In genomic region chr11:36011574-36011973, GRCh38 we compare ENCODE assay signal across 23 cellular contexts.
DNase-seq lines count a peak whose midpoint lies in the region; ATAC-seq, FAIRE-seq and TF ChIP-seq lines count a peak whose summit lies in the region.
"Had no signal": no experiment of that assay in that cellular context is flagged by ENCODE, and none has a peak within 500 bp of the region (broad histone marks: within the 10 kb centered on the region; RNA-seq: fewer than 3 reads in every experiment).

No MANE protein-coding gene starts in this region.

- no peaks in the 10 kb centered on the region for H3K36me3 ChIP-seq in ACC112 (ENCODE audit: insufficient read depth, low read length)
- H3K36me3 ChIP-seq in IMR-90 (ENCODE audit: control insufficient read depth, insufficient read depth, low read length) = no peaks in the 10 kb centered on the region
- H3K36me3 ChIP-seq in GM12878 (ENCODE audit: control insufficient read depth in 2 of 2, insufficient read depth in 2 of 2, low read length in 1 of 2) = no peaks in the 10 kb centered on the region
- H3K36me3 ChIP-seq in H1 (ENCODE audit: control insufficient read depth in 2 of 4, insufficient read depth in 4 of 4, low read length in 3 of 4) = no peaks in the 10 kb centered on the region
- H3K36me3 ChIP-seq: HAP-1 had no signal

- no peak for ATAC-seq in IMR-90 (ENCODE audit: low read depth)
- peak; percentile 51; the same call in 2 of the 3 replicates for ATAC-seq in GM12878
- ATAC-seq: CD8-positive, alpha-beta T cell; GM23338 had no signal

- TF ChIP-seq POLR2A in IMR-90 (IDR thresholded peaks at IDR 0.05; ENCODE audit: low read depth, low read length) = no peak
- TF ChIP-seq POLR2A in GM12878 (IDR thresholded peaks at IDR 0.05; ENCODE audit: low read depth, low read length) = no peak
- TF ChIP-seq POLR2A in H1 (IDR thresholded peaks at IDR 0.05; ENCODE audit: control extremely low read depth in 1 of 2, low read depth in 2 of 2, low read length in 2 of 2) = no peak

- no peaks in the 10 kb centered on the region for H3K36me3 Mint-ChIP-seq in activated CD4-positive, alpha-beta T cell treated with anti-CD3 and anti-CD28 coated beads, Interleukin-2, amount 10 ng/mL, durations not matched to agents 24 days and 14 days (ENCODE audit: low read depth)
- peaks cover 2% of the 10 kb centered on the region for H3K36me3 Mint-ChIP-seq in osteocyte (ENCODE audit: unreplicated experiment)
- H3K36me3 Mint-ChIP-seq: CD4-positive, CD25-positive, alpha-beta regulatory T cell; CD8-positive, alpha-beta T cell had no signal

- intact Hi-C loops in IMR-90 (cut with micrococcal nuclease) (no loop called here), GM12878 (cut with micrococcal nuclease; ENCODE audit: unreplicated experiment) (no loop called here)
- intact Hi-C loops in activated CD4-positive, alpha-beta T cell treated with anti-CD3 and anti-CD28 coated beads, Interleukin-2, amount 10 ng/mL, durations not matched to agents 24 days and 14 days (cut with micrococcal nuclease) = no loop called here

- no peak overlapping the region for H2BK15ac ChIP-seq in IMR-90 (ENCODE audit: low read depth, low read length)
- H2BK15ac ChIP-seq in H1 (ENCODE audit: low read length) = no peak overlapping the region

- H3K14ac ChIP-seq in IMR-90 (replicated peaks; ENCODE audit: low read depth, low read length) = 0 out of 2 replicates have a peak overlapping the region, but pooled peaks have one; percentile 17
- H3K14ac ChIP-seq in H1 (ENCODE audit: insufficient read length) = no peak overlapping the region

- no peaks in the 10 kb centered on the region; the same call in 1 of the 2 replicates for H4K20me1 ChIP-seq in IMR-90 (ENCODE audit: insufficient read depth, low read length)
- H4K20me1 ChIP-seq in GM12878 (ENCODE audit: control insufficient read depth, insufficient read depth) = no peaks in the 10 kb centered on the region
- H4K20me1 ChIP-seq in H1 (replicated peaks in 1 of 2; ENCODE audit: control insufficient read depth in 1 of 2, insufficient read depth in 2 of 2, low read length in 2 of 2) = no peaks in the 10 kb centered on the region

- H2BK120ac ChIP-seq in IMR-90 (ENCODE audit: low read depth, low read length) (no peak overlapping the region), H1 (replicated peaks; ENCODE audit: low read depth, low read length) (no peak overlapping the region)

- WGBS in IMR-90 (ENCODE audit: extremely low coverage in 2 of 2, insufficient read length in 1 of 2), 2 experiments = no CpG with 5 or more reads among the region's 5 CpGs
- WGBS in GM12878 (ENCODE audit: insufficient coverage, insufficient replicate concordance, low lambda C conversion rate, missing lambda C conversion rate) = 16% methylated on average over 5 of the region's 5 CpGs
- WGBS in H1 (ENCODE audit: extremely low coverage in 1 of 2, insufficient coverage in 1 of 2, insufficient read length in 1 of 2, insufficient replicate concordance in 2 of 2, low coverage in 1 of 2, low lambda C conversion rate in 2 of 2, missing lambda C conversion rate in 1 of 2), 2 experiments = 91% methylated on average over 5 of the region's 5 CpGs; no CpG with 5 or more reads in 1 of the 2 experiments

- no peaks in the 10 kb centered on the region for H3K23me2 ChIP-seq in H1 (ENCODE audit: low read depth, low read length)

- in situ Hi-C loops in IMR-90 (cut with MboI; ENCODE audit: low sequenced_read_pairs) = no loop called here
- in situ Hi-C loops in GM12878 (cut with MboI) = no loop called here

- H3K4me1 Mint-ChIP-seq in activated CD4-positive, alpha-beta T cell treated with anti-CD3 and anti-CD28 coated beads, Interleukin-2, amount 10 ng/mL, durations not matched to agents 24 days and 14 days = no peaks in the 10 kb centered on the region
- peaks cover 66% of the 10 kb centered on the region for H3K4me1 Mint-ChIP-seq in osteocyte (ENCODE audit: unreplicated experiment)
- H3K4me1 Mint-ChIP-seq: B cell; CD4-positive, CD25-positive, alpha-beta regulatory T cell had no signal

- FAIRE-seq in GM12878 (lab: Jason Lieb, UNC) (no peak), H1 (lab: Jason Lieb, UNC) (no peak)
- FAIRE-seq: GM12891, GM18507, H54 had no signal

- TF ChIP-seq CTCF in IMR-90 (conservative IDR thresholded peaks at IDR 0.05; ENCODE audit: low read depth, low read length) = no peak
- no peak for TF ChIP-seq CTCF in GM12878 (IDR thresholded peaks at IDR 0.05 in 2 of 3, conservative IDR thresholded peaks at IDR 0.05 in 1 of 3; ENCODE audit: control insufficient read depth in 2 of 3, extremely low read depth in 1 of 3, insufficient read depth in 1 of 3, low read depth in 3 of 3, low read length in 3 of 3)
- TF ChIP-seq CTCF in H1 (IDR thresholded peaks at IDR 0.05; ENCODE audit: control extremely low read depth in 1 of 3, insufficient read depth in 1 of 3, low read depth in 1 of 3, low read length in 3 of 3) = no peak
- no peak for TF ChIP-seq CTCF in RWPE1 (conservative IDR thresholded peaks at IDR 0.05; ENCODE audit: low read depth)
- no peak for TF ChIP-seq CTCF in osteocyte (IDR thresholded peaks at IDR 0.05)

- peak overlapping the region; percentile 14; the same call in 1 of the 2 replicates for H2BK20ac ChIP-seq in IMR-90 (ENCODE audit: low read depth, low read length)
- no peak overlapping the region for H2BK20ac ChIP-seq in H1 (ENCODE audit: low read length)

- no peak overlapping the region for H3K4me3 Mint-ChIP-seq in activated CD4-positive, alpha-beta T cell treated with anti-CD3 and anti-CD28 coated beads, Interleukin-2, amount 10 ng/mL, durations not matched to agents 24 days and 14 days
- H3K4me3 Mint-ChIP-seq in osteocyte (ENCODE audit: unreplicated experiment) = no peak overlapping the region
- H3K4me3 Mint-ChIP-seq: B cell; CD4-positive, CD25-positive, alpha-beta regulatory T cell; CD8-positive, alpha-beta T cell; GM23338 had no signal

- no peak for DNase-seq in IMR-90
- DNase-seq in GM12878 (ENCODE audit: low read depth, low spot score) = no peak
- no peak for DNase-seq in H1 (ENCODE audit: low read depth in 1 of 2, low spot score in 2 of 2)
- DNase-seq in RWPE1 (ENCODE audit: low spot score) = no peak
- DNase-seq in activated CD4-positive, alpha-beta T cell treated with anti-CD3 and anti-CD28 coated beads, Interleukin-2, amount 10 ng/mL, durations not matched to agents 24 days and 14 days = no peak
- DNase-seq in osteocyte (ENCODE audit: extremely low spot score, unreplicated experiment) = no peak
- DNase-seq: Caco-2; CD4-positive, CD25-positive, alpha-beta regulatory T cell; CD8-positive, alpha-beta T cell; DMS153; DMS79; EL; GDM1; HFFc6 had no signal

- H3K4ac ChIP-seq in IMR-90 (ENCODE audit: low read depth, low read length) (peak overlapping the region; percentile 29), H1 (replicated peaks; ENCODE audit: insufficient read length, low read depth, low read length) (no peak overlapping the region)

- no peak overlapping the region for H2AFZ ChIP-seq in ACC112 (ENCODE audit: low read length, unreplicated experiment)
- no peak overlapping the region for H2AFZ ChIP-seq in IMR-90 (replicated peaks; ENCODE audit: low read length, poor library complexity)
- no peak overlapping the region for H2AFZ ChIP-seq in GM12878 (ENCODE audit: control insufficient read depth, low read depth, low read length)
- H2AFZ ChIP-seq in H1 (ENCODE audit: low read length) = no peak overlapping the region
- H2AFZ ChIP-seq: GM23338 had no signal

- SMC1A ChIA-PET in GM12878 (lab: Charles Lee; ENCODE audit: uncharacterized antibody, unreplicated experiment) = interaction anchor here (1.5 kb wide), 1 partner anchor 27 kb away, joined by 3 read pairs; no protein-coding TSS in a partner anchor

- peaks cover 18 to 37% of the 10 kb centered on the region in 2 experiments; a peak in 3 of 4 replicates for H3K79me1 ChIP-seq in IMR-90 (ENCODE audit: low read depth in 1 of 2, low read length in 2 of 2)
- peaks cover 2% of the 10 kb centered on the region; the same call in 1 of the 2 replicates for H3K79me1 ChIP-seq in H1 (ENCODE audit: low read depth, low read length)

- no peak overlapping the region for H3K27ac Mint-ChIP-seq in activated CD4-positive, alpha-beta T cell treated with anti-CD3 and anti-CD28 coated beads, Interleukin-2, amount 10 ng/mL, durations not matched to agents 24 days and 14 days
- no peak overlapping the region for H3K27ac Mint-ChIP-seq in osteocyte (ENCODE audit: unreplicated experiment)
- H3K27ac Mint-ChIP-seq: B cell; CD4-positive, CD25-positive, alpha-beta regulatory T cell; CD8-positive, alpha-beta T cell; GM23338 had no signal

- no peak overlapping the region for H3K23ac ChIP-seq in IMR-90 (ENCODE audit: low read depth, low read length)
- no peak overlapping the region for H3K23ac ChIP-seq in H1 (ENCODE audit: insufficient read length)

- BruUV-seq in IMR-90 (replicated peaks; lab: Mats Ljungman, UMichigan) = no TSS peak
- no TSS peak for BruUV-seq in GM12878 (replicated peaks; lab: Mats Ljungman, UMichigan)

- no peaks in the 10 kb centered on the region for H3K27me3 Mint-ChIP-seq in activated CD4-positive, alpha-beta T cell treated with anti-CD3 and anti-CD28 coated beads, Interleukin-2, amount 10 ng/mL, durations not matched to agents 24 days and 14 days
- H3K27me3 Mint-ChIP-seq in osteocyte (ENCODE audit: unreplicated experiment) = no peaks in the 10 kb centered on the region
- H3K27me3 Mint-ChIP-seq: CD4-positive, CD25-positive, alpha-beta regulatory T cell had no signal

- H4K8ac ChIP-seq in IMR-90 (ENCODE audit: low read depth in 2 of 2, low read length in 2 of 2) = no peak overlapping the region
- H4K8ac ChIP-seq in H1 (ENCODE audit: extremely low read depth, insufficient read depth, low read length) = no peak overlapping the region

- H3K9me3 ChIP-seq in IMR-90 (ENCODE audit: control insufficient read depth, insufficient read depth, low read length) (no peaks in the 10 kb centered on the region), GM12878 (replicated peaks; ENCODE audit: control insufficient read depth, insufficient read depth, low read length) (no peaks in the 10 kb centered on the region; the same call in 2 of the 3 replicates), H1 (ENCODE audit: insufficient read depth in 2 of 2, low read depth in 1 of 2, low read length in 1 of 2) (no peaks in the 10 kb centered on the region)
- H3K9me3 ChIP-seq: Caco-2, HAP-1 had no signal

- H2AK9ac ChIP-seq in IMR-90 (replicated peaks; ENCODE audit: low read depth, low read length, poor library complexity) = no peak overlapping the region

- H3K4me2 ChIP-seq in IMR-90 (ENCODE audit: low read depth, low read length) (no peak overlapping the region), GM12878 (ENCODE audit: control insufficient read depth, insufficient read depth) (no peak overlapping the region), H1 (ENCODE audit: insufficient read depth in 1 of 2, low read depth in 2 of 2, low read length in 2 of 2) (no peak overlapping the region)
- H3K4me2 ChIP-seq: BLaER1, GM23338 had no signal

- H2BK12ac ChIP-seq in H1 (ENCODE audit: low read depth, low read length) = no peak overlapping the region

- CTCF ChIA-PET in IMR-90 (lab: Yijun Ruan, JAX) = interaction anchor here (1.1 kb wide), 1 partner anchor 467 kb away, joined by 3 read pairs; no protein-coding TSS in a partner anchor
- CTCF ChIA-PET in GM12878 (lab: Yijun Ruan, JAX) = interaction anchor here (0.8 kb wide), 1 partner anchor 189 kb away, joined by 4 read pairs; no protein-coding TSS in a partner anchor
- CTCF ChIA-PET in H1 (lab: Charles Lee; ENCODE audit: partially characterized antibody) = interaction anchor here (1.6 kb wide), 1 partner anchor 10 kb away, joined by 5 read pairs; no protein-coding TSS in a partner anchor
- CTCF ChIA-PET in RWPE1 (lab: Yijun Ruan, JAX) = no interaction called here

- H3K27me3 ChIP-seq in ACC112 (ENCODE audit: insufficient read depth, low read length) (no peaks in the 10 kb centered on the region), IMR-90 (ENCODE audit: control insufficient read depth, insufficient read depth, low read length) (no peaks in the 10 kb centered on the region), GM12878 (replicated peaks in 1 of 2; ENCODE audit: control insufficient read depth in 2 of 2, insufficient read depth in 2 of 2, low read length in 1 of 2) (no peaks in the 10 kb centered on the region; a peak in 1 of 4 replicates), H1 (replicated peaks in 1 of 4; ENCODE audit: control insufficient read depth in 3 of 4, extremely low read depth in 1 of 4, insufficient read depth in 3 of 4, low read length in 3 of 4) (no peaks in the 10 kb centered on the region)
- H3K27me3 ChIP-seq: BLaER1 had no signal

- H4K91ac ChIP-seq in IMR-90 (ENCODE audit: insufficient read depth, low read depth, low read length) = no peak overlapping the region
- H4K91ac ChIP-seq in H1 (replicated peaks; ENCODE audit: insufficient read length, low read length) = no peak overlapping the region

- TF ChIP-seq EP300 in GM12878 (IDR thresholded peaks at IDR 0.05; ENCODE audit: borderline replicate concordance in 1 of 2, control insufficient read depth in 1 of 2, low read depth in 2 of 2, low read length in 2 of 2) = no peak
- TF ChIP-seq EP300 in H1 (IDR thresholded peaks at IDR 0.05; ENCODE audit: borderline replicate concordance in 1 of 2, low read depth in 2 of 2, low read length in 2 of 2) = no peak

- RAD21 ChIA-PET in GM12878 (lab: Charles Lee; ENCODE audit: unreplicated experiment) = interaction anchor here (1.7 kb wide), 1 partner anchor 10 kb away, joined by 4 read pairs; no protein-coding TSS in a partner anchor

- H3K4me3 ChIP-seq in ACC112 (ENCODE audit: low read depth, low read length) = no peak overlapping the region
- no peak overlapping the region for H3K4me3 ChIP-seq in IMR-90 (ENCODE audit: insufficient read depth, low read depth, low read length)
- no peak overlapping the region for H3K4me3 ChIP-seq in GM12878
- H3K4me3 ChIP-seq in H1 (ENCODE audit: extremely low read depth in 1 of 4, insufficient read depth in 2 of 4, low read depth in 3 of 4, low read length in 4 of 4) = no peak overlapping the region
- H3K4me3 ChIP-seq: BLaER1, GM23338, HAP-1 had no signal

- H3K9ac ChIP-seq in IMR-90 (ENCODE audit: low read depth, low read length) (no peak overlapping the region), GM12878 (ENCODE audit: control insufficient read depth, insufficient read depth, low read length) (no peak overlapping the region), H1 (replicated peaks in 1 of 4; ENCODE audit: extremely low read depth in 1 of 4, low read depth in 3 of 4, low read length in 3 of 4) (no peak overlapping the region)
- H3K9ac ChIP-seq: BLaER1 had no signal

- dilution Hi-C loops in IMR-90 (cut with HindIII; ENCODE audit: low sequenced_read_pairs, unreplicated experiment) = no loop called here

- H3K27ac ChIP-seq in ACC112 (ENCODE audit: low read depth, low read length) = peak overlapping the region; percentile 5; the same call in 1 of the 2 replicates
- H3K27ac ChIP-seq in IMR-90 (ENCODE audit: insufficient read depth, low read length) = no peak overlapping the region
- H3K27ac ChIP-seq in GM12878 (ENCODE audit: control insufficient read depth, insufficient read depth) = no peak overlapping the region
- H3K27ac ChIP-seq in H1 (ENCODE audit: low read depth, low read length) = no peak overlapping the region
- no peak overlapping the region for H3K27ac ChIP-seq in RWPE1
- H3K27ac ChIP-seq: BLaER1, C4-2B had no signal

- no peak overlapping the region for H2BK5ac ChIP-seq in IMR-90 (ENCODE audit: low read depth, low read length, poor library complexity, severe bottlenecking)
- H2BK5ac ChIP-seq in H1 (ENCODE audit: low read depth, low read length) = no peak overlapping the region

- H3K4me1 ChIP-seq in ACC112 (ENCODE audit: control insufficient read depth, insufficient read depth, low read length, unreplicated experiment) (peaks cover 75% of the 10 kb centered on the region), IMR-90 (ENCODE audit: control insufficient read depth, insufficient read depth, low read length) (peaks cover 19% of the 10 kb centered on the region), GM12878 (ENCODE audit: control insufficient read depth, insufficient read depth, low read length) (no peaks in the 10 kb centered on the region), H1 (replicated peaks in 1 of 4; ENCODE audit: control insufficient read depth in 3 of 4, insufficient read depth in 4 of 4, low read length in 3 of 4) (peaks cover 0 to 5% (median 0%) of the 10 kb centered on the region in 4 experiments; a peak in 2 of 7 replicates)
- H3K4me1 ChIP-seq: HAP-1 had no signal

- H4K5ac ChIP-seq in IMR-90 (ENCODE audit: low read depth, low read length) (no peak overlapping the region), H1 (ENCODE audit: insufficient read length, low read depth, low read length) (no peak overlapping the region)

- H2AK5ac ChIP-seq in IMR-90 (ENCODE audit: low read depth, low read length) = peak overlapping the region; percentile 79
- H2AK5ac ChIP-seq in H1 (ENCODE audit: low read depth, low read length) = no peak overlapping the region

- no peaks in the 10 kb centered on the region for H3K9me3 Mint-ChIP-seq in activated CD4-positive, alpha-beta T cell treated with anti-CD3 and anti-CD28 coated beads, Interleukin-2, amount 10 ng/mL, durations not matched to agents 24 days and 14 days
- no peaks in the 10 kb centered on the region for H3K9me3 Mint-ChIP-seq in osteocyte (ENCODE audit: unreplicated experiment)
- H3K9me3 Mint-ChIP-seq: CD8-positive, alpha-beta T cell; GM23338; HFFc6 had no signal

- H3K56ac ChIP-seq in IMR-90 (ENCODE audit: extremely low read depth, insufficient read depth, low read length) = no peak overlapping the region
- no peak overlapping the region for H3K56ac ChIP-seq in H1 (replicated peaks; ENCODE audit: insufficient read length, low read depth, low read length)

- POLR2A ChIA-PET in IMR-90 (lab: Charles Lee; ENCODE audit: unreplicated experiment) = no interaction called here
- POLR2A ChIA-PET in GM12878 (lab: Charles Lee) = no interaction called here
- POLR2A ChIA-PET in H1 (lab: Charles Lee; ENCODE audit: partially characterized antibody) = no interaction called here
- POLR2A ChIA-PET in RWPE1 (lab: Yijun Ruan, JAX; ENCODE audit: low non-redundant PET) = no interaction called here

- H3K18ac ChIP-seq in IMR-90 (ENCODE audit: low read depth, low read length) (no peak overlapping the region), H1 (ENCODE audit: extremely low read depth, low read length) (no peak overlapping the region)

- H3K79me2 ChIP-seq in ACC112 (ENCODE audit: control insufficient read depth, insufficient read depth, low read length, unreplicated experiment) (peaks cover 54% of the 10 kb centered on the region), GM12878 (ENCODE audit: control insufficient read depth, insufficient read depth, low read length) (no peaks in the 10 kb centered on the region), H1 (ENCODE audit: control insufficient read depth in 1 of 2, insufficient read depth in 2 of 2, low read length in 2 of 2) (peaks cover 0 to 69% of the 10 kb centered on the region in 2 experiments; a peak in 3 of 4 replicates)

- H3K9me1 ChIP-seq in IMR-90 (ENCODE audit: insufficient read depth, low read length) = peaks cover 7% of the 10 kb centered on the region

- TF ChIP-seq RAD21 in IMR-90 (IDR thresholded peaks at IDR 0.05; ENCODE audit: low read length) (no peak), GM12878 (IDR thresholded peaks at IDR 0.05; ENCODE audit: insufficient read depth, low read depth, low read length) (no peak), H1 (IDR thresholded peaks at IDR 0.05 in 1 of 2, conservative IDR thresholded peaks at IDR 0.05 in 1 of 2; ENCODE audit: low read depth in 2 of 2, low read length in 2 of 2) (no peak)
